In genomic region chr1:17822741-17823426, GRCh38 we compare ENCODE assay signal across 17 cellular contexts.
DNase-seq lines count a peak whose midpoint lies in the region; ATAC-seq, FAIRE-seq and TF ChIP-seq lines count a peak whose summit lies in the region.
"Had no signal": no experiment of that assay in that cellular context is flagged by ENCODE, and none has a peak within 500 bp of the region (broad histone marks: within the 10 kb centered on the region; RNA-seq: fewer than 3 reads in every experiment).

No MANE protein-coding gene starts in this region.

- no peaks in the 10 kb centered on the region for H3K4me1 Mint-ChIP-seq in activated CD8-positive, alpha-beta memory T cell treated with anti-CD3 and anti-CD28 coated beads, Interleukin-2, amount 10 ng/mL, durations not matched to agents 7 days and 5 days
- no peaks in the 10 kb centered on the region for H3K4me1 Mint-ChIP-seq in osteocyte (ENCODE audit: unreplicated experiment)

- TF ChIP-seq CTCF in osteocyte (IDR thresholded peaks at IDR 0.05), result no peak

- CTCF ChIA-PET in activated CD8-positive, alpha-beta memory T cell treated with anti-CD3 and anti-CD28 coated beads, Interleukin-2, amount 10 ng/mL, durations not matched to agents 7 days and 5 days (lab: Charles Lee), result no interaction called here

- H3K9me3 Mint-ChIP-seq in activated CD8-positive, alpha-beta memory T cell treated with anti-CD3 and anti-CD28 coated beads, Interleukin-2, amount 10 ng/mL, durations not matched to agents 7 days and 5 days (ENCODE audit: low read depth), result no peaks in the 10 kb centered on the region
- H3K9me3 Mint-ChIP-seq in osteocyte (ENCODE audit: unreplicated experiment), result no peaks in the 10 kb centered on the region
- H3K9me3 Mint-ChIP-seq: GM23338 had no signal

- H3K27ac Mint-ChIP-seq in activated CD8-positive, alpha-beta memory T cell treated with anti-CD3 and anti-CD28 coated beads, Interleukin-2, amount 10 ng/mL, durations not matched to agents 7 days and 5 days, result no peak overlapping the region
- no peak overlapping the region for H3K27ac Mint-ChIP-seq in osteocyte (ENCODE audit: unreplicated experiment)
- H3K27ac Mint-ChIP-seq: CD4-positive, alpha-beta T cell; GM23338 had no signal

- no peaks in the 10 kb centered on the region for H3K36me3 Mint-ChIP-seq in activated CD8-positive, alpha-beta memory T cell treated with anti-CD3 and anti-CD28 coated beads, Interleukin-2, amount 10 ng/mL, durations not matched to agents 7 days and 5 days
- no peaks in the 10 kb centered on the region for H3K36me3 Mint-ChIP-seq in osteocyte (ENCODE audit: unreplicated experiment)

- no peak for ATAC-seq in activated CD8-positive, alpha-beta memory T cell treated with anti-CD3 and anti-CD28 coated beads, Interleukin-2, amount 10 ng/mL, durations not matched to agents 7 days and 5 days
- ATAC-seq in left lobe of liver (no peak), GM19035 (IDR thresholded peaks at IDR 0.05; ENCODE audit: unreplicated experiment) (no peak)
- ATAC-seq: A549, GM23338 had no signal

- H3K27me3 Mint-ChIP-seq in activated CD8-positive, alpha-beta memory T cell treated with anti-CD3 and anti-CD28 coated beads, Interleukin-2, amount 10 ng/mL, durations not matched to agents 7 days and 5 days, result no peaks in the 10 kb centered on the region
- H3K27me3 Mint-ChIP-seq in osteocyte (ENCODE audit: unreplicated experiment), result peaks cover 27% of the 10 kb centered on the region

- no peak overlapping the region for H3K4me3 Mint-ChIP-seq in activated CD8-positive, alpha-beta memory T cell treated with anti-CD3 and anti-CD28 coated beads, Interleukin-2, amount 10 ng/mL, durations not matched to agents 7 days and 5 days
- no peak overlapping the region for H3K4me3 Mint-ChIP-seq in osteocyte (ENCODE audit: unreplicated experiment)
- H3K4me3 Mint-ChIP-seq: CD4-positive, alpha-beta T cell; GM23338 had no signal

- no peak for FAIRE-seq in GM19239 (lab: Jason Lieb, UNC)
- FAIRE-seq: A549, D721Med, G401.6, GM12891 had no signal

- DNase-seq in activated CD8-positive, alpha-beta memory T cell treated with anti-CD3 and anti-CD28 coated beads for 24 hours, result peak; percentile 21
- no peak for DNase-seq in activated CD8-positive, alpha-beta memory T cell treated with anti-CD3 and anti-CD28 coated beads, Interleukin-2, amount 10 ng/mL, durations not matched to agents 7 days and 5 days
- DNase-seq in left lobe of liver (ENCODE audit: low spot score), result peak; percentile 19
- peak; percentile 78 for DNase-seq in osteocyte (ENCODE audit: extremely low spot score, unreplicated experiment)
- no peak for DNase-seq in SHP77 treated with DMSO at 0.1 percent for 48 hours (lab: John Stamatoyannopoulos, UW)
- DNase-seq in GM19239 (ENCODE audit: insufficient read length, low spot score), result no peak
- DNase-seq: AML-193; Caco-2; CD4-positive, alpha-beta T cell; H7; IMR-90 had no signal

Comparison
In these comparisons a context has a peak if more than half of its experiments do, and no peak if none do; other contexts are left out.
1. DNase-seq: peak in activated CD8-positive, alpha-beta memory T cell treated with anti-CD3 and anti-CD28 coated beads for 24 hours (single experiment), left lobe of liver (single experiment) and osteocyte (single experiment); none in activated CD8-positive, alpha-beta memory T cell treated with anti-CD3 and anti-CD28 coated beads, Interleukin-2, amount 10 ng/mL, durations not matched to agents 7 days and 5 days (single experiment), SHP77 treated with DMSO at 0.1 percent for 48 hours (single experiment) and GM19239 (single experiment).